Comparison of ENCODE assay signal across 18 cellular contexts in the genomic region with DNA sequence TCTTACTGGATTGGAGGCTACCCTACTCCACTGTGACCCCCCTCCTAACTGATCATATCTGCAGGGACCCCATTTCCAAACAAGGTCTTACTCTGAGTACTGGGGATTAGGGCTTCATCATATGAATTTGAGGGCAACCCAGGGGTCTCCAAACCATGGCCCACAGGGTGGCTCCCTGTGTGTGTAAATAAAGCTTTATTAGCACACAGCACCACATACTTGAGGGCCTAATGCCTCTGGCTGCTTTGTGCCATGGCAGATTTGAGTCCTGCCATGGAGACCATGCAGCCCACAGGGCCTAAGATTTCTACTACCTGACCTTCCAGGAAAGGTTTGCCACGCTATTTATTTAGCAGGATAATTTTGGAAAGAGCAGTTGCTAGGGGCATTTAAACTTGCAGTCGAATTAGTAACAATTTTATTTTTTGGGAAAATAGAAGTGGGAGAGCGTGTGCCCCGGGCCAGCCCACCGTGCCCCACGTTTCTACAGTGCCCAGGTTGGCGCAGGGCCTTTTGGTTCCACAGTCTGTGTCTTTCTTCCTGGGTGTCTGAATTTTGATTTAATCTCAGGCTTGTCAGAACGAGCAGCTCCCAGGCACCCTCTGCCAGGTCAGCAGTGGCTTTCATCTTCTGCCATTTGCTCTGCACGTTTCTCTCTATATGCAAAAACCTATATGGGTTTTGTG.
"Had no signal": no experiment of that assay in that cellular context is flagged by ENCODE, and none has a peak within 500 bp of the region (broad histone marks: within the 10 kb centered on the region; RNA-seq: fewer than 3 reads in every experiment).

No MANE protein-coding gene starts in this region.

- H3K9me3 Mint-ChIP-seq: activated B cell treated with CpG ODN at 0.5 μM for 24 hours; activated CD4-positive, alpha-beta memory T cell treated with anti-CD3 and anti-CD28 coated beads for 36 hours; activated naive CD4-positive, alpha-beta T cell treated with anti-CD3 and anti-CD28 coated beads for 36 hours; stimulated activated naive CD8-positive, alpha-beta T cell treated with anti-CD3 and anti-CD28 coated beads, Interleukin-15, Interleukin-2, amounts not matched to agents 100 ng/mL and 50 ng/mL, for 24 hours had no signal

- DNase-seq: activated B cell treated with CpG ODN at 0.5 μM for 24 hours; activated CD4-positive, alpha-beta memory T cell treated with anti-CD3 and anti-CD28 coated beads for 36 hours; activated CD4-positive, alpha-beta T cell treated with anti-CD3 and anti-CD28 coated beads for 4 hours; activated T-cell treated with anti-CD3 and anti-CD28 coated beads, Interleukin-2, amount 50 U/mL, for 48 hours; foreskin fibroblast; mammary epithelial cell; occipital lobe; retina; stimulated activated CD4-positive, alpha-beta T cell treated with anti-CD3 and anti-CD28 coated beads, Interleukin-12 subunit alpha, Interleukin-12 subunit beta, amount 100 ng/mL, for 4 hours; stimulated activated CD4-positive, alpha-beta T cell treated with anti-CD3 and anti-CD28 coated beads, Interleukin-4, amount 100 ng/mL, for 4 hours; substantia nigra; SW 1271; thyroid gland had no signal

- H3K27me3 ChIP-seq: thyroid gland, upper lobe of right lung had no signal

- H3K4me3 Mint-ChIP-seq: activated B cell treated with CpG ODN at 0.5 μM for 24 hours; activated CD4-positive, alpha-beta memory T cell treated with anti-CD3 and anti-CD28 coated beads for 36 hours; activated naive CD4-positive, alpha-beta T cell treated with anti-CD3 and anti-CD28 coated beads for 36 hours; stimulated activated naive CD8-positive, alpha-beta T cell treated with anti-CD3 and anti-CD28 coated beads, Interleukin-15, Interleukin-2, amounts not matched to agents 100 ng/mL and 50 ng/mL, for 24 hours; T-helper 17 cell had no signal

- H3K9me3 ChIP-seq: thyroid gland, upper lobe of right lung had no signal

- ATAC-seq: left lobe of liver, T-helper 17 cell, upper lobe of right lung had no signal

- H3K36me3 ChIP-seq: thyroid gland, upper lobe of right lung had no signal

- H3K27me3 Mint-ChIP-seq: activated CD4-positive, alpha-beta memory T cell treated with anti-CD3 and anti-CD28 coated beads for 36 hours; stimulated activated naive CD8-positive, alpha-beta T cell treated with anti-CD3 and anti-CD28 coated beads, Interleukin-15, Interleukin-2, amounts not matched to agents 100 ng/mL and 50 ng/mL, for 24 hours; T-helper 17 cell had no signal

- H3K27ac ChIP-seq: thyroid gland, upper lobe of right lung had no signal

- H3K27ac Mint-ChIP-seq: activated B cell treated with CpG ODN at 0.5 μM for 24 hours; activated CD4-positive, alpha-beta memory T cell treated with anti-CD3 and anti-CD28 coated beads for 36 hours; activated naive CD4-positive, alpha-beta T cell treated with anti-CD3 and anti-CD28 coated beads for 36 hours; stimulated activated naive CD8-positive, alpha-beta T cell treated with anti-CD3 and anti-CD28 coated beads, Interleukin-15, Interleukin-2, amounts not matched to agents 100 ng/mL and 50 ng/mL, for 24 hours; T-helper 17 cell had no signal

- H3K4me3 ChIP-seq: thyroid gland, upper lobe of right lung had no signal

- H3K36me3 Mint-ChIP-seq: activated CD4-positive, alpha-beta memory T cell treated with anti-CD3 and anti-CD28 coated beads for 36 hours had no signal
